In genomic region chr5:150846651-150847333, GRCh38 we compare ENCODE assay signal across 8 cellular contexts. TPM values are rescaled to one million over a fixed set of nuclear protein-coding genes. Genes with fewer than 3 reads are reported as not detected.
DNase-seq lines count a peak whose midpoint lies in the region; TF ChIP-seq lines count a peak whose summit lies in the region.

No MANE protein-coding gene starts in this region.

- TF ChIP-seq EP300 in transverse colon (IDR thresholded peaks at IDR 0.05; ENCODE audit: low read depth): no peak

- H3K4me2 ChIP-seq in KMS-11: no peak overlapping the region
- H3K4me2 ChIP-seq in fibroblast of lung (ENCODE audit: extremely low read depth, insufficient read depth, low read length): no peak overlapping the region

- H3K36me3 ChIP-seq in KMS-11 (ENCODE audit: insufficient read depth) (no peaks in the 10 kb centered on the region), fibroblast of lung (ENCODE audit: control insufficient read depth, insufficient read depth, low read length) (no peaks in the 10 kb centered on the region), neutrophil (no peaks in the 10 kb centered on the region), transverse colon (no peaks in the 10 kb centered on the region)

- intact Hi-C loops in transverse colon (cut with DNase I; ENCODE audit: low total_unique reads): loop anchor here (5.0 kb wide), 2 partner anchors 44 to 284 kb away; no protein-coding TSS in a partner anchor

- H3K4me1 ChIP-seq in KMS-11 (ENCODE audit: low read depth, poor library complexity, severe bottlenecking) (no peaks in the 10 kb centered on the region), fibroblast of lung (ENCODE audit: control insufficient read depth, extremely low read depth, insufficient read depth, low read length) (no peaks in the 10 kb centered on the region), neutrophil (ENCODE audit: control insufficient read depth in 1 of 2, insufficient read depth in 1 of 2, low read depth in 1 of 2, low read length in 1 of 2) (peaks cover 10 to 15% of the 10 kb centered on the region in 2 experiments), transverse colon (peaks cover 0 to 2% (median 0%) of the 10 kb centered on the region in 4 donors)

- in situ Hi-C loops in transverse colon (cut with MboI; ENCODE audit: low pct_ligation_motif_present in 1 of 4, low pct_unique_long_range_greater_than_20kb in 1 of 4, low sequenced_read_pairs in 3 of 4): loop anchor here in 3 of 4 donors (10.0 to 25.0 kb wide), 2 partner anchors 282 to 284 kb away; no protein-coding TSS in a partner anchor

- H3K27ac ChIP-seq in KMS-11 (no peak overlapping the region), fibroblast of lung (ENCODE audit: insufficient read depth, low read length) (no peak overlapping the region), neutrophil (peak overlapping the region; percentile 80), transverse colon (peak overlapping the region in 1 of 4 donors; percentile 15)

- H3K9ac ChIP-seq in KMS-11 (no peak overlapping the region), fibroblast of lung (ENCODE audit: insufficient read depth, low read length) (no peak overlapping the region)

- H3K79me2 ChIP-seq in KMS-11 (ENCODE audit: insufficient read depth, low read depth): no peaks in the 10 kb centered on the region
- no peaks in the 10 kb centered on the region for H3K79me2 ChIP-seq in fibroblast of lung (ENCODE audit: control insufficient read depth, insufficient read depth, low read length)

- DNase-seq in GM03348 (ENCODE audit: low spot score) (peak; percentile 82), GOT3 (lab: John Stamatoyannopoulos, UW) (peak; percentile 16), OCI-M1 (lab: John Stamatoyannopoulos, UW) (peak; percentile 93), fibroblast of lung (ENCODE audit: low read depth in 2 of 2) (peak; percentile 86 to 94), transverse colon (peak; percentile 30)
- DNase-seq in activated T-cell treated with anti-CD3 and anti-CD28 coated beads, Interleukin-2, amount 50 U/mL, for 1 hour: peak; percentile 49

- H3K9me3 ChIP-seq in fibroblast of lung (ENCODE audit: control insufficient read depth, insufficient read depth, low read depth, low read length) (no peaks in the 10 kb centered on the region), neutrophil (no peaks in the 10 kb centered on the region), transverse colon (no peaks in the 10 kb centered on the region)

- no peak overlapping the region for H3K4me3 ChIP-seq in KMS-11 (IDR thresholded peaks at IDR 0.05; ENCODE audit: insufficient read depth, low read depth, low read length)
- no peak overlapping the region for H3K4me3 ChIP-seq in fibroblast of lung (replicated peaks in 1 of 4; ENCODE audit: control extremely low read depth in 1 of 4, insufficient read depth in 1 of 4, low read depth in 3 of 4, low read length in 4 of 4)
- H3K4me3 ChIP-seq in neutrophil (ENCODE audit: low read depth in 1 of 2, low read length in 1 of 2): peak overlapping the region; percentile 47 to 54
- H3K4me3 ChIP-seq in transverse colon: no peak overlapping the region

- TF ChIP-seq CTCF in KMS-11 (conservative IDR thresholded peaks at IDR 0.05; ENCODE audit: low read depth, low read length): peak; percentile 63
- peak; percentile 56 to 67 for TF ChIP-seq CTCF in fibroblast of lung (conservative IDR thresholded peaks at IDR 0.05 in 1 of 2, IDR thresholded peaks at IDR 0.05 in 1 of 2; ENCODE audit: low read depth in 1 of 2, low read length in 2 of 2)
- TF ChIP-seq CTCF in neutrophil (IDR thresholded peaks at IDR 0.05): peak; percentile 62
- peak; percentile 64 to 84 (median 72) for TF ChIP-seq CTCF in transverse colon (IDR thresholded peaks at IDR 0.05)

- H4K20me1 ChIP-seq in KMS-11 (ENCODE audit: insufficient read depth): no peaks in the 10 kb centered on the region
- H4K20me1 ChIP-seq in fibroblast of lung (ENCODE audit: control insufficient read depth, extremely low read depth, insufficient read depth, low read length): no peaks in the 10 kb centered on the region

- 28 to 49% methylated on average over 10 to 22 of the region's 22 CpGs for WGBS in transverse colon (ENCODE audit: low coverage in 1 of 2), 2 donors

- H3K27me3 ChIP-seq in KMS-11 (ENCODE audit: insufficient read depth, low read depth) (no peaks in the 10 kb centered on the region), fibroblast of lung (ENCODE audit: control insufficient read depth, insufficient read depth, low read length) (no peaks in the 10 kb centered on the region), neutrophil (no peaks in the 10 kb centered on the region), transverse colon (no peaks in the 10 kb centered on the region)

- no peak overlapping the region for H2AFZ ChIP-seq in KMS-11 (ENCODE audit: low read depth)
- H2AFZ ChIP-seq in fibroblast of lung (ENCODE audit: low read length): no peak overlapping the region

- no peak for TF ChIP-seq POLR2A in transverse colon (IDR thresholded peaks at IDR 0.05)

RNA-seq across cellular contexts. Expression of gene IRGM, which starts 0.5 kb away (rescaled TPM):
- total RNA-seq in fibroblast of lung (0.17 TPM in 1 of 2 replicates, not detected in the other), transverse colon (under 1 TPM in 1 of 4 donors, not detected in 3; 0.82 TPM)
- 0.17 TPM in 1 of 2 replicates, not detected in the other for polyA plus RNA-seq in fibroblast of lung
- 0.33 TPM in 1 of 2 replicates, not detected in the other for polyA plus RNA-seq in fibroblast of lung (2012)
- polyA minus RNA-seq in fibroblast of lung (ENCODE audit: low replicate concordance): not detected in 2 replicates

RNA-seq across cellular contexts. Expression of gene ZNF300, which starts 58.0 kb away (rescaled TPM):
- total RNA-seq in fibroblast of lung (8.0 and 9.9 TPM in 2 replicates), transverse colon (1 to 10 TPM; 1.4 to 4.8 (median 3.2) TPM)
- polyA plus RNA-seq in fibroblast of lung: 5.2 TPM in 2 replicates
- polyA plus RNA-seq in fibroblast of lung (2012): 3.5 and 4.1 TPM in 2 replicates
- polyA minus RNA-seq in fibroblast of lung (ENCODE audit: low replicate concordance): 0.33 and 0.43 TPM in 2 replicates

Comparison
In these comparisons a context has a peak if more than half of its experiments do, and no peak if none do; other contexts are left out.
1. DNase-seq: peak in every context shown above with its lines; median percentile 93 in OCI-M1; 90 in fibroblast of lung; 82 in GM03348; 49 in activated T-cell treated with anti-CD3 and anti-CD28 coated beads, Interleukin-2, amount 50 U/mL, for 1 hour; 30 in transverse colon; 16 in GOT3.
2. H3K4me3 ChIP-seq: peak in neutrophil (2 of 2); none in KMS-11 (single experiment), fibroblast of lung (0 of 4) and transverse colon (0 of 4).
3. Peak in every context shown above with its lines, with median percentiles within 50 percentile points of each other: CTCF ChIP-seq.